6 cellular contexts compared by ENCODE assay signal in the genomic region with DNA sequence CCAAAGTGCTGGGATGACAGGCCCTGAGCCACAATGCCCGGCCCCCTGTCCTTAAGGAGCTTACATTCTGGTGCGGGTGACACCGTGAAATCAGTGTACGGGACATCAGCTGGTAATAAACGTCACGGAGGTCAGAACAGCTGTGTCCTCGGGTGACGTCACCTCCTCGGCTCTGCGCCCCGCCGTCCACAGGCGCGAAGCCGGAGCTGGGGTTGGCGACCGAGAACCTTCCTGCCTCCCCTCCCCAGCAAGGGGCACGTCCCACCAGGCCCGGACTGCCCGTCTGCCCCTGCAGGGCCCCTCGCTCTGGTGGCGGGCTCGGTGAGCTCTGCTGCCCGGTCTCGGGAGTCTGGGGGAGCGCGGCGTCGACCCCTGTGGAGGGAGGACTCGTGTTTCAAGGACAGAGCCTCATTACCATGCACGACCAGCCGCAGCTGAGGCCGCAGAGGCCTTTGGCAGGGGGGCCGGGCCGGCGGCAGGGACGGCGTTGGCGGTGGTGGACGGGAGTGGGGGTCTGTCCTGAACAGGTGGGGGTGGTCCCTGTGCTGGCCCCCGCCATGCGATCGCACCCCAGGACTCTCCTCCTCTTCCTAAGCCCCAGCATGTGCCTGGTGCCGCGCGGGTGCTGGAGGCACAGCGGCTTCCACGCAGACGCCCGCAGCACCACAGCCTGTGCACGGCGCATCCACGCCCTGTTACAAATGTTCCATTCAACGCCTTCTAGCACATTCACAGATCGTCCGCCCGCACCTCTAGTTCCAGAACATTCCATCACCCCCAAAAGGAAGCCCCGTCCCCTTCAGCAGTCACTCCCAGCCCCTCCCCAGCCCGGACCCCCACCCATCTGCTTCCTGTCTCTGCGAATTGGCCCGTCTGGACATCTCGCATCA. TPM values are rescaled to one million over a fixed set of nuclear protein-coding genes. Genes with fewer than 3 reads are reported as not detected.
DNase-seq lines count a peak whose midpoint lies in the region; ATAC-seq and TF ChIP-seq lines count a peak whose summit lies in the region.

No MANE protein-coding gene starts in this region.

- H3K56ac ChIP-seq in mesendoderm (ENCODE audit: low read length): peak overlapping the region; percentile 8

- no peak overlapping the region for H2BK15ac ChIP-seq in mesendoderm (replicated peaks; ENCODE audit: low read depth)

- H3K27ac Mint-ChIP-seq in central memory CD8-positive, alpha-beta T cell (ENCODE audit: low read depth): no peak overlapping the region

- no peak overlapping the region for H3K27ac ChIP-seq in mesendoderm (ENCODE audit: low read depth, low read length)

- H3K9ac ChIP-seq in mesendoderm (ENCODE audit: low read length): peak overlapping the region; percentile 3

- no peaks in the 10 kb centered on the region for H3K79me2 ChIP-seq in mesendoderm (ENCODE audit: control insufficient read depth, insufficient read depth, low read length)

- H3K79me1 ChIP-seq in mesendoderm (ENCODE audit: low read length): no peaks in the 10 kb centered on the region

- H2BK120ac ChIP-seq in mesendoderm (ENCODE audit: low read depth, low read length): no peak overlapping the region

- H3K4ac ChIP-seq in mesendoderm (ENCODE audit: low read depth, low read length): no peak overlapping the region

- peak; percentile 55 for DNase-seq in ELF-1 (ENCODE audit: low read depth, low spot score)
- DNase-seq in central memory CD8-positive, alpha-beta T cell (ENCODE audit: low spot score in 2 of 2): no peak
- peak; percentile 52 for DNase-seq in mesendoderm
- no peak for DNase-seq in GF-D8 (lab: John Stamatoyannopoulos, UW)

- ATAC-seq in central memory CD8-positive, alpha-beta T cell (replicated peaks; ENCODE audit: extremely low read depth, poor library complexity, severe bottlenecking): peak; percentile 46
- ATAC-seq in GM21619 (IDR thresholded peaks at IDR 0.05; ENCODE audit: unreplicated experiment): no peak
- ATAC-seq in GM18505 (IDR thresholded peaks at IDR 0.05; ENCODE audit: unreplicated experiment): no peak

- no peak overlapping the region for H4K8ac ChIP-seq in mesendoderm (ENCODE audit: low read depth, low read length)

- no peaks in the 10 kb centered on the region for H3K36me3 ChIP-seq in mesendoderm (ENCODE audit: control insufficient read depth, insufficient read depth, low read length)

- H3K4me1 Mint-ChIP-seq in central memory CD8-positive, alpha-beta T cell: peaks cover 8% of the 10 kb centered on the region

- H3K4me3 ChIP-seq in mesendoderm (ENCODE audit: low read length): no peak overlapping the region

- no peak for TF ChIP-seq POLR2A in GM18505 (IDR thresholded peaks at IDR 0.05; ENCODE audit: borderline replicate concordance, extremely low read depth, insufficient read depth, insufficient read length)

- H3K36me3 Mint-ChIP-seq in central memory CD8-positive, alpha-beta T cell (ENCODE audit: insufficient read depth): peaks cover 10% of the 10 kb centered on the region

- H3K27me3 ChIP-seq in mesendoderm (ENCODE audit: insufficient read depth, low read length, poor library complexity): peaks cover 2% of the 10 kb centered on the region

- H3K4me2 ChIP-seq in mesendoderm (ENCODE audit: low read length): no peak overlapping the region

- H3K27me3 Mint-ChIP-seq in central memory CD8-positive, alpha-beta T cell: peaks cover 50% of the 10 kb centered on the region

- no peaks in the 10 kb centered on the region for H3K4me1 ChIP-seq in mesendoderm (ENCODE audit: control insufficient read depth, low read depth, low read length)

- no peak overlapping the region for H2AK5ac ChIP-seq in mesendoderm (ENCODE audit: low read length)

- H3K4me3 Mint-ChIP-seq in central memory CD8-positive, alpha-beta T cell: peak overlapping the region; percentile 59

- no peak overlapping the region for H3K23ac ChIP-seq in mesendoderm (ENCODE audit: low read length)

- H4K5ac ChIP-seq in mesendoderm (ENCODE audit: low read length): no peak overlapping the region

- no peaks in the 10 kb centered on the region for H3K9me3 Mint-ChIP-seq in central memory CD8-positive, alpha-beta T cell

- H2BK5ac ChIP-seq in mesendoderm (ENCODE audit: low read length): no peak overlapping the region

- no CpG with 5 or more reads among the region's 62 CpGs for WGBS in mesendoderm (ENCODE audit: extremely low coverage, insufficient coverage, low lambda C conversion rate)

- no peak overlapping the region for H3K18ac ChIP-seq in mesendoderm (ENCODE audit: low read length)

RNA-seq across cellular contexts. Expression of a gene that starts 5.4 kb away (rescaled TPM):
- polyA plus RNA-seq in mesendoderm (2013, experiment 1 of 2): not detected
- 0.03 TPM for polyA plus RNA-seq in mesendoderm (2013, experiment 2 of 2)

RNA-seq across cellular contexts. Expression of a gene that starts 20.6 kb away (rescaled TPM):
- 0.01 TPM for polyA plus RNA-seq in mesendoderm (2013, experiment 1 of 2)
- polyA plus RNA-seq in mesendoderm (2013, experiment 2 of 2): 0.01 TPM

RNA-seq across cellular contexts. Expression of a gene that starts 25.8 kb away (rescaled TPM):
- polyA plus RNA-seq in mesendoderm (2013, experiment 1 of 2): 355 TPM
- 354 TPM for polyA plus RNA-seq in mesendoderm (2013, experiment 2 of 2)

RNA-seq across cellular contexts. Expression of a gene that starts 25.9 kb away (rescaled TPM):
- polyA plus RNA-seq in mesendoderm (2013, experiment 1 of 2): 19.8 TPM
- polyA plus RNA-seq in mesendoderm (2013, experiment 2 of 2): 19.1 TPM

RNA-seq across cellular contexts. Expression of a gene that starts 46.3 kb away (rescaled TPM):
- polyA plus RNA-seq in mesendoderm (2013, experiment 1 of 2): 0.44 TPM
- polyA plus RNA-seq in mesendoderm (2013, experiment 2 of 2): 0.57 TPM

Comparison
In these comparisons a context has a peak if more than half of its experiments do, and no peak if none do; other contexts are left out.
1. DNase-seq: peak in ELF-1 (single experiment) and mesendoderm (single experiment); none in central memory CD8-positive, alpha-beta T cell (0 of 2) and GF-D8 (single experiment).